In the genomic region with DNA sequence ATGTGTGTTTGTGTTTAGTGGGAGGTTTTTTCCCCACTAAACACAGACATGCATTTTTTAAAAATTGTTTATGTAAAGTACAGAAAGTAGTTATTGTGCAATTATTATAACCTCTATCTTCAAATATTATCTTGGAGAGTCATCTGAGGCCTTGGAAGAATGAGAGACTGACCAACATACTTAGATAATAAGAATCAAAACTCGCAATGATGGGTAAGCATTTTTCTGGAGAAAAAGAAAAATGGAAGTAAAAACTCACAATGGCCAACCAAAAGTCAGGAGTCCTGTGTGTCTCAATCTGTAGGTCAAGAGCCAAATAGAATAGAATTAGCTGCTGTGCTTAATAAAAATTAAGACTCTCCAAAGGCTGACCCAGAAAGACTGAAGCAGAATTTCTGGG, we compare ENCODE assay signal across 21 cellular contexts.
DNase-seq lines count a peak whose midpoint lies in the region; TF ChIP-seq lines count a peak whose summit lies in the region.
"Had no signal": no experiment of that assay in that cellular context is flagged by ENCODE, and none has a peak within 500 bp of the region (broad histone marks: within the 10 kb centered on the region; RNA-seq: fewer than 3 reads in every experiment).

No MANE protein-coding gene starts in this region.

- H3K27me3 ChIP-seq in neutrophil: no peaks in the 10 kb centered on the region
- H3K27me3 ChIP-seq: BLaER1 treated with 17β-estradiol and CSF1 and Interleukin-3, amounts not matched to agents 10 nM and 100 nM; SJCRH30 had no signal

- DNase-seq in AG08395 (ENCODE audit: low spot score): peak; percentile 2
- peak; percentile 24 for DNase-seq in ELR (ENCODE audit: low read depth)
- DNase-seq in amniotic epithelial cell (ENCODE audit: low read depth): peak; percentile 85
- no peak for DNase-seq in activated T-cell treated with anti-CD3 and anti-CD28 coated beads, Interleukin-2, amount 50 U/mL, for 48 hours
- no peak for DNase-seq in inferior parietal cortex (ENCODE audit: extremely low spot score)
- no peak for DNase-seq in putamen (ENCODE audit: low spot score)
- DNase-seq: Caco-2; CD4-positive, alpha-beta memory T cell; DMS 273 treated with DMSO at 0.1 percent for 48 hours; DMS79 treated with DMSO at 0.1 percent for 48 hours; GOT3; Karpas-422; MV-4-11; NCI-H1694 treated with DMSO at 0.1 percent for 48 hours; NCI-H2081 treated with DMSO at 0.1 percent for 48 hours; NCI-H2171 treated with DMSO at 0.1 percent for 48 hours; NCI-H526; OCI-M1; SJCRH30 had no signal

- no peak overlapping the region for H3K4me3 ChIP-seq in neutrophil (ENCODE audit: low read depth in 1 of 2, low read length in 1 of 2)
- H3K4me3 ChIP-seq: BLaER1 treated with 17β-estradiol and CSF1 and Interleukin-3, amounts not matched to agents 10 nM and 100 nM; SJCRH30 had no signal

- peak overlapping the region; percentile 12 for H3K27ac ChIP-seq in neutrophil
- H3K27ac ChIP-seq: BLaER1 treated with 17β-estradiol and CSF1 and Interleukin-3, amounts not matched to agents 10 nM and 100 nM; SJCRH30 had no signal

- H3K9me3 ChIP-seq in neutrophil: no peaks in the 10 kb centered on the region
- H3K9me3 ChIP-seq: BLaER1 treated with 17β-estradiol and CSF1 and Interleukin-3, amounts not matched to agents 10 nM and 100 nM; Caco-2; SJCRH30 had no signal

- no peaks in the 10 kb centered on the region for H3K36me3 ChIP-seq in neutrophil

- TF ChIP-seq CTCF in neutrophil (IDR thresholded peaks at IDR 0.05): no peak

- H3K4me1 ChIP-seq in neutrophil (ENCODE audit: control insufficient read depth in 1 of 2, insufficient read depth in 1 of 2, low read depth in 1 of 2, low read length in 1 of 2): no peaks in the 10 kb centered on the region
- H3K4me1 ChIP-seq: SJCRH30 had no signal

Comparison
In these comparisons a context has a peak if more than half of its experiments do, and no peak if none do; other contexts are left out.
1. DNase-seq: peak in AG08395 (single experiment), ELR (single experiment) and amniotic epithelial cell (single experiment); none in activated T-cell treated with anti-CD3 and anti-CD28 coated beads, Interleukin-2, amount 50 U/mL, for 48 hours (0 of 2), inferior parietal cortex (single experiment) and putamen (single experiment).